In the genomic region with DNA sequence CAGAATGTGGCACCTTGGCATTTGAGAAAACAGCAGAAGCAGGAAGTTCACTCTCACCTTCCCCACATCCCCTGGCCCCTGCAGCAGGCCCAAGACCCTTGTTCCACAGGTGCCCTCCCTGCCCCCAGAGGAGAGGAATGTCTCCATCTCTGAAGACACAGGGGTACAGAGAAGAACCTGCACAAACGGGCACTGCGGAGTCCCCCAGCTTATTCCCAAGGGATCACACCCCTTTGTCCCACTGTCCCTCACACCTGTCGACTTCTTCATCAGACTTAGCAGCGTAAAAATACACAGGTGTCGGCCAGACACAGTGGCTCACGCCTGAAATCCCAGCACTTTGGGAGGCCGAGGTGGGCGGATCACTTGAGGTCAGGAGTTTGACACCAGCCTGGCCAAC, we compare ENCODE assay signal across 14 cellular contexts. TPM values are rescaled to one million over a fixed set of nuclear protein-coding genes. Genes with fewer than 3 reads are reported as not detected.
DNase-seq lines count a peak whose midpoint lies in the region; ATAC-seq and TF ChIP-seq lines count a peak whose summit lies in the region.
"Had no signal": no experiment of that assay in that cellular context is flagged by ENCODE, and none has a peak within 500 bp of the region (broad histone marks: within the 10 kb centered on the region; RNA-seq: fewer than 3 reads in every experiment).

No MANE protein-coding gene starts in this region.

- H3K4me3 Mint-ChIP-seq in natural killer cell (peak overlapping the region; percentile 80), endodermal cell (no peak overlapping the region), type B pancreatic cell (no peak overlapping the region)
- H3K4me3 Mint-ChIP-seq in natural killer cell treated with Interleukin-12 subunit alpha and Interleukin-12 subunit beta and Interleukin-15 and Interleukin-18, amount 100 ng/mL, for 72 hours: no peak overlapping the region

- H3K36me3 Mint-ChIP-seq in natural killer cell (no peaks in the 10 kb centered on the region), endodermal cell (ENCODE audit: low read depth) (no peaks in the 10 kb centered on the region), type B pancreatic cell (peaks cover 3% of the 10 kb centered on the region)
- H3K36me3 Mint-ChIP-seq in natural killer cell treated with Interleukin-12 subunit alpha and Interleukin-12 subunit beta and Interleukin-15 and Interleukin-18, amount 100 ng/mL, for 72 hours: no peaks in the 10 kb centered on the region
- H3K36me3 Mint-ChIP-seq: CD4-positive, alpha-beta memory T cell had no signal

- H3K9me3 ChIP-seq in RWPE2 (ENCODE audit: severe bottlenecking) (no peaks in the 10 kb centered on the region), endodermal cell (ENCODE audit: control insufficient read depth, low read length) (no peaks in the 10 kb centered on the region), tibial artery (no peaks in the 10 kb centered on the region)

- no peak for ATAC-seq in natural killer cell
- ATAC-seq in natural killer cell treated with Interleukin-12 subunit alpha and Interleukin-12 subunit beta and Interleukin-15 and Interleukin-18, amount 100 ng/mL, for 72 hours: no peak
- no peak for ATAC-seq in RWPE2 (ENCODE audit: low read depth)
- no peak for ATAC-seq in GM21825 (IDR thresholded peaks at IDR 0.05; ENCODE audit: unreplicated experiment)
- ATAC-seq: HCT116 had no signal

- H3K36me3 ChIP-seq in RWPE2 (ENCODE audit: low read depth) (no peaks in the 10 kb centered on the region), endodermal cell (ENCODE audit: control insufficient read depth, insufficient read depth, low read length) (no peaks in the 10 kb centered on the region), tibial artery (no peaks in the 10 kb centered on the region)

- H3K4me1 ChIP-seq in RWPE2 (ENCODE audit: insufficient read depth, poor library complexity, severe bottlenecking) (peaks cover 11% of the 10 kb centered on the region), endodermal cell (ENCODE audit: control insufficient read depth, insufficient read depth, low read length) (no peaks in the 10 kb centered on the region), tibial artery (peaks cover 0 to 9% (median 0%) of the 10 kb centered on the region in 4 donors)

- no peak overlapping the region for H3K9ac ChIP-seq in endodermal cell (ENCODE audit: extremely low read depth, low read length, poor library complexity, severe bottlenecking)
- H3K9ac ChIP-seq: KMS-11 had no signal

- TF ChIP-seq CTCF in natural killer cell (IDR thresholded peaks at IDR 0.05): no peak
- TF ChIP-seq CTCF in RWPE2 (IDR thresholded peaks at IDR 0.05; ENCODE audit: poor library complexity, severe bottlenecking): peak; percentile 1
- TF ChIP-seq CTCF in endodermal cell (conservative IDR thresholded peaks at IDR 0.05): no peak
- TF ChIP-seq CTCF in type B pancreatic cell (conservative IDR thresholded peaks at IDR 0.05): no peak
- no peak for TF ChIP-seq CTCF in tibial artery (IDR thresholded peaks at IDR 0.05)

- no peak overlapping the region for H3K27ac Mint-ChIP-seq in natural killer cell
- no peak overlapping the region for H3K27ac Mint-ChIP-seq in natural killer cell treated with Interleukin-12 subunit alpha and Interleukin-12 subunit beta and Interleukin-15 and Interleukin-18, amount 100 ng/mL, for 72 hours
- no peak overlapping the region for H3K27ac Mint-ChIP-seq in endodermal cell
- no peak overlapping the region for H3K27ac Mint-ChIP-seq in type B pancreatic cell

- H3K4me3 ChIP-seq in RWPE2 (ENCODE audit: severe bottlenecking) (no peak overlapping the region), endodermal cell (ENCODE audit: low read length) (no peak overlapping the region), tibial artery (no peak overlapping the region)

- H3K9me3 Mint-ChIP-seq in natural killer cell: no peaks in the 10 kb centered on the region
- no peaks in the 10 kb centered on the region for H3K9me3 Mint-ChIP-seq in natural killer cell treated with Interleukin-12 subunit alpha and Interleukin-12 subunit beta and Interleukin-15 and Interleukin-18, amount 100 ng/mL, for 72 hours
- no peaks in the 10 kb centered on the region for H3K9me3 Mint-ChIP-seq in endodermal cell
- H3K9me3 Mint-ChIP-seq in type B pancreatic cell: no peaks in the 10 kb centered on the region

- no peaks in the 10 kb centered on the region for H3K27me3 ChIP-seq in RWPE2 (ENCODE audit: insufficient read depth, poor library complexity, severe bottlenecking)
- no peaks in the 10 kb centered on the region for H3K27me3 ChIP-seq in endodermal cell (ENCODE audit: control insufficient read depth, insufficient read depth, low read length, poor library complexity, severe bottlenecking)
- peaks cover 0 to 39% of the 10 kb centered on the region in 2 donors for H3K27me3 ChIP-seq in tibial artery

- intact Hi-C loops in natural killer cell (cut with micrococcal nuclease): no loop called here
- intact Hi-C loops in posterior vena cava (cut with DNase I): loop anchor here in 1 of 2 donors (10.0 kb wide), 1 partner anchor 292 kb away; no protein-coding TSS in a partner anchor
- intact Hi-C loops in tibial artery (cut with DNase I; ENCODE audit: low total_unique reads): no loop called here

- no peak for DNase-seq in natural killer cell
- no peak for DNase-seq in natural killer cell treated with Interleukin-12 subunit alpha and Interleukin-12 subunit beta and Interleukin-15 and Interleukin-18, amount 100 ng/mL, for 72 hours (ENCODE audit: low spot score)
- DNase-seq in RWPE2 (ENCODE audit: low spot score): no peak
- DNase-seq in endodermal cell: peak; percentile 34
- peak; percentile 26 for DNase-seq in posterior vena cava (ENCODE audit: low spot score)
- DNase-seq in type B pancreatic cell (ENCODE audit: extremely low spot score, unreplicated experiment): no peak
- DNase-seq in tibial artery: no peak
- DNase-seq: ACHN; CD4-positive, alpha-beta memory T cell; GF-D8 had no signal

- H3K4me1 Mint-ChIP-seq in natural killer cell (peaks cover 43 to 44% of the 10 kb centered on the region in 2 donors), endodermal cell (peaks cover 9% of the 10 kb centered on the region), type B pancreatic cell (ENCODE audit: unreplicated experiment) (peaks cover 11% of the 10 kb centered on the region)
- peaks cover 27 to 35% of the 10 kb centered on the region in 2 donors for H3K4me1 Mint-ChIP-seq in natural killer cell treated with Interleukin-12 subunit alpha and Interleukin-12 subunit beta and Interleukin-15 and Interleukin-18, amount 100 ng/mL, for 72 hours (ENCODE audit: low read depth in 2 of 2)

- H3K27me3 Mint-ChIP-seq in natural killer cell (ENCODE audit: low read depth in 2 of 2) (peaks cover 19 to 36% of the 10 kb centered on the region in 2 donors), endodermal cell (ENCODE audit: insufficient read depth) (peaks cover 9% of the 10 kb centered on the region), type B pancreatic cell (peaks cover 9% of the 10 kb centered on the region)
- peaks cover 16% of the 10 kb centered on the region in 2 donors for H3K27me3 Mint-ChIP-seq in natural killer cell treated with Interleukin-12 subunit alpha and Interleukin-12 subunit beta and Interleukin-15 and Interleukin-18, amount 100 ng/mL, for 72 hours

- WGBS in endodermal cell (ENCODE audit: insufficient coverage in 1 of 2, insufficient read length in 1 of 2), 2 experiments: 94 to 96% methylated on average over 5 to 8 of the region's 8 CpGs

- H3K27ac ChIP-seq in RWPE2 (ENCODE audit: poor library complexity, severe bottlenecking) (no peak overlapping the region), endodermal cell (ENCODE audit: low read depth, low read length) (no peak overlapping the region), tibial artery (no peak overlapping the region)
- H3K27ac ChIP-seq: C4-2B, KMS-11 had no signal

RNA-seq across cellular contexts. Expression of a gene that starts 42.9 kb away (rescaled TPM):
- total RNA-seq in natural killer cell (10 to 100 TPM; 44.8 to 60.9 (median 45.0) TPM), endodermal cell (10 to 100 TPM; 21.2 to 21.8 TPM), posterior vena cava (10 to 100 TPM; 24.1 to 30.4 TPM), type B pancreatic cell (ENCODE audit: low replicate concordance) (26.3 and 26.5 TPM in 2 replicates)
- total RNA-seq in natural killer cell treated with Interleukin-12 subunit alpha and Interleukin-12 subunit beta and Interleukin-15 and Interleukin-18, amount 100 ng/mL, for 72 hours: 10 to 100 TPM; 19.6 to 30.9 TPM
- polyA plus RNA-seq in endodermal cell (2013, experiment 1 of 2): 20.7 TPM
- 18.7 TPM for polyA plus RNA-seq in endodermal cell (2013, experiment 2 of 2)

Comparison
In these comparisons a context has a peak if more than half of its experiments do, and no peak if none do; other contexts are left out.
1. DNase-seq: peak in endodermal cell (single experiment) and posterior vena cava (single experiment); none in natural killer cell (single experiment), natural killer cell treated with Interleukin-12 subunit alpha and Interleukin-12 subunit beta and Interleukin-15 and Interleukin-18, amount 100 ng/mL, for 72 hours (single experiment), RWPE2 (single experiment), type B pancreatic cell (single experiment) and tibial artery (0 of 2).